ENCODE assay signal across 19 cellular contexts in genomic region chr4:18556402-18556801, GRCh38.
"Had no signal": no experiment of that assay in that cellular context is flagged by ENCODE, and none has a peak within 500 bp of the region (broad histone marks: within the 10 kb centered on the region; RNA-seq: fewer than 3 reads in every experiment).

No MANE protein-coding gene starts in this region.

- H3K36me3 Mint-ChIP-seq: mesothelial cell of epicardium, naive B cell had no signal

- H3K4me2 ChIP-seq: hepatocyte had no signal

- H3K4me3 Mint-ChIP-seq: dendritic cell treated with granulocyte-macrophage colony-stimulating factor and Interleukin-4, amounts not matched to agents 40 ng/mL and 50 ng/mL, for 4 days; mesothelial cell of epicardium; naive B cell had no signal

- H3K27me3 ChIP-seq: colonic mucosa, esophagus muscularis mucosa, foreskin keratinocyte, gastroesophageal sphincter, hepatocyte, left lung had no signal

- H3K27ac Mint-ChIP-seq: dendritic cell treated with granulocyte-macrophage colony-stimulating factor and Interleukin-4, amounts not matched to agents 40 ng/mL and 50 ng/mL, for 4 days; mesothelial cell of epicardium; naive B cell had no signal

- H3K27me3 Mint-ChIP-seq: dendritic cell treated with granulocyte-macrophage colony-stimulating factor and Interleukin-4, amounts not matched to agents 40 ng/mL and 50 ng/mL, for 4 days had no signal

- H3K4me3 ChIP-seq: colonic mucosa, esophagus muscularis mucosa, gastroesophageal sphincter, heart left ventricle, hepatocyte, left lung, lower lobe of right lung, mucosa of descending colon had no signal

- H3K4me1 Mint-ChIP-seq: mesothelial cell of epicardium, naive B cell had no signal

- H3K79me2 ChIP-seq: hepatocyte had no signal

- H2AFZ ChIP-seq: hepatocyte had no signal

- DNase-seq: colonic mucosa; cortex of kidney; effector CD4-positive, alpha-beta T cell; effector memory CD4-positive, alpha-beta T cell; foreskin keratinocyte; heart left ventricle; hypothalamus; left cardiac atrium; left lung; left ventricle myocardium superior; lower lobe of right lung; mesenchymal stem cell; mucosa of descending colon; naive B cell had no signal

- ATAC-seq: foreskin keratinocyte, gastroesophageal sphincter, heart left ventricle, left cardiac atrium, left lung, left ventricle myocardium superior, lower lobe of right lung, mucosa of descending colon had no signal

- H3K9me3 ChIP-seq: colonic mucosa, esophagus muscularis mucosa, left lung, lower lobe of right lung, mucosa of descending colon had no signal

- H3K36me3 ChIP-seq: colonic mucosa, esophagus muscularis mucosa, gastroesophageal sphincter, heart left ventricle, left lung, lower lobe of right lung had no signal

- H3K27ac ChIP-seq: colonic mucosa, esophagus muscularis mucosa, foreskin keratinocyte, gastroesophageal sphincter, heart left ventricle, hepatocyte, left lung, lower lobe of right lung had no signal

- H3K4me1 ChIP-seq: colonic mucosa, esophagus muscularis mucosa, foreskin keratinocyte, gastroesophageal sphincter, heart left ventricle, left lung, lower lobe of right lung had no signal
